Comparison of ENCODE assay signal across 8 cellular contexts in genomic region chr21:26169061-26169610, GRCh38. TPM values are rescaled to one million over a fixed set of nuclear protein-coding genes. Genes with fewer than 3 reads are reported as not detected.
A peak's percentile ranks its signal among the peaks of the same experiment; 100 is the strongest.
DNase-seq lines count a peak whose midpoint lies in the region; ATAC-seq and TF ChIP-seq lines count a peak whose summit lies in the region.

No MANE protein-coding gene starts in this region.

- no peak overlapping the region for H3K27ac ChIP-seq in CD4-positive, CD25-positive, alpha-beta regulatory T cell (ENCODE audit: insufficient read depth, low read length, poor library complexity, severe bottlenecking)
- peak overlapping the region; percentile 59 for H3K27ac ChIP-seq in PC-3 (ENCODE audit: low read length)

- H3F3A ChIP-seq in PC-3 (ENCODE audit: low read length, unreplicated experiment): no peaks in the 10 kb centered on the region

- peak overlapping the region; percentile 96 for H3K4me2 ChIP-seq in PC-3 (ENCODE audit: low read length)

- H3K36me3 Mint-ChIP-seq in CD4-positive, CD25-positive, alpha-beta regulatory T cell: peaks cover 2% of the 10 kb centered on the region
- H3K36me3 Mint-ChIP-seq in activated naive CD4-positive, alpha-beta T cell treated with anti-CD3 and anti-CD28 coated beads, Interleukin-2, amount 50 U/mL, for 24 hours: peaks cover 2% of the 10 kb centered on the region

- peaks cover 0 to 1% (median 0%) of the 10 kb centered on the region in 7 donors for H3K9me3 Mint-ChIP-seq in CD4-positive, CD25-positive, alpha-beta regulatory T cell
- no peaks in the 10 kb centered on the region for H3K9me3 Mint-ChIP-seq in activated naive CD4-positive, alpha-beta T cell treated with anti-CD3 and anti-CD28 coated beads, Interleukin-2, amount 50 U/mL, for 24 hours

- peaks cover 4% of the 10 kb centered on the region for H3K27me3 ChIP-seq in CD4-positive, CD25-positive, alpha-beta regulatory T cell (ENCODE audit: control insufficient read depth, insufficient read depth, low read length)
- H3K27me3 ChIP-seq in PC-3 (ENCODE audit: low read length): no peaks in the 10 kb centered on the region

- no peaks in the 10 kb centered on the region for H3K36me3 ChIP-seq in CD4-positive, CD25-positive, alpha-beta regulatory T cell (ENCODE audit: control insufficient read depth, insufficient read depth, low read length)
- no peaks in the 10 kb centered on the region for H3K36me3 ChIP-seq in PC-3 (ENCODE audit: low read depth, low read length)

- H3K9me3 ChIP-seq in CD4-positive, CD25-positive, alpha-beta regulatory T cell (ENCODE audit: control insufficient read depth in 2 of 2, low read length in 2 of 2): no peaks in the 10 kb centered on the region
- H3K9me3 ChIP-seq in PC-3 (ENCODE audit: low read length): no peaks in the 10 kb centered on the region

- ATAC-seq in CD4-positive, CD25-positive, alpha-beta regulatory T cell (ENCODE audit: low read depth in 2 of 2): peak; percentile 59
- peak; percentile 51 for ATAC-seq in GM19468 (IDR thresholded peaks at IDR 0.05; ENCODE audit: extremely low read depth, unreplicated experiment)
- peak; percentile 31 for ATAC-seq in PC-3

- TF ChIP-seq CTCF in PC-3 (conservative IDR thresholded peaks at IDR 0.05; ENCODE audit: low read depth, low read length): peak; percentile 49

- peak overlapping the region; percentile 67 to 83 (median 80) for H3K27ac Mint-ChIP-seq in CD4-positive, CD25-positive, alpha-beta regulatory T cell
- H3K27ac Mint-ChIP-seq in activated naive CD4-positive, alpha-beta T cell treated with anti-CD3 and anti-CD28 coated beads, Interleukin-2, amount 50 U/mL, for 24 hours: no peak overlapping the region

- peaks cover 64% of the 10 kb centered on the region for H3K79me2 ChIP-seq in PC-3 (ENCODE audit: low read length)

- POLR2A ChIA-PET in PC-3 (lab: Charles Lee; ENCODE audit: unreplicated experiment): interaction anchor here (0.5 to 0.6 kb wide), 2 partner anchors 29 to 147 kb away, joined by 4 to 5 read pairs; no protein-coding TSS in a partner anchor

- peaks cover 44% of the 10 kb centered on the region for H3K27me3 Mint-ChIP-seq in CD4-positive, CD25-positive, alpha-beta regulatory T cell
- no peaks in the 10 kb centered on the region for H3K27me3 Mint-ChIP-seq in activated naive CD4-positive, alpha-beta T cell treated with anti-CD3 and anti-CD28 coated beads, Interleukin-2, amount 50 U/mL, for 24 hours

- H3K4me3 ChIP-seq in CD4-positive, CD25-positive, alpha-beta regulatory T cell (ENCODE audit: low read depth, low read length): peak overlapping the region; percentile 56
- peak overlapping the region; percentile 82 for H3K4me3 ChIP-seq in PC-3 (ENCODE audit: low read length)

- CTCF ChIA-PET in PC-3 (lab: Charles Lee): interaction anchor here (0.6 to 0.7 kb wide), 3 partner anchors 97 to 548 kb away, joined by 3 to 5 read pairs (median 3); no protein-coding TSS in a partner anchor

- peak overlapping the region; percentile 95 to 100 (median 95) for H3K4me3 Mint-ChIP-seq in CD4-positive, CD25-positive, alpha-beta regulatory T cell
- H3K4me3 Mint-ChIP-seq in activated naive CD4-positive, alpha-beta T cell treated with anti-CD3 and anti-CD28 coated beads, Interleukin-2, amount 50 U/mL, for 24 hours: peak overlapping the region; percentile 95

- peak overlapping the region; percentile 73 for H2AFZ ChIP-seq in PC-3 (ENCODE audit: low read length)

- peak in 2 of 3 donors; percentile 50 to 75 for DNase-seq in CD4-positive, CD25-positive, alpha-beta regulatory T cell
- DNase-seq in HUDEP-2 (lab: John Stamatoyannopoulos, UW; ENCODE audit: unreplicated experiment in 76 of 76): peak in 66 of 76 experiments; percentile 6 to 90 (median 45)
- DNase-seq in PC-3: peak; percentile 70
- DNase-seq in glomerular visceral epithelial cell (ENCODE audit: extremely low spot score): peak; percentile 62
- DNase-seq in occipital lobe (lab: John Stamatoyannopoulos, UW): peak; percentile 81
- peak; percentile 53 for DNase-seq in ureter (ENCODE audit: low spot score)

- H3K9ac ChIP-seq in PC-3 (ENCODE audit: low read length): peak overlapping the region; percentile 93

- BruUV-seq in PC-3 (replicated peaks; lab: Mats Ljungman, UMichigan): no TSS peak

- H3K4me1 Mint-ChIP-seq in CD4-positive, CD25-positive, alpha-beta regulatory T cell: peaks cover 4 to 27% (median 15%) of the 10 kb centered on the region in 4 donors
- H3K4me1 Mint-ChIP-seq in activated naive CD4-positive, alpha-beta T cell treated with anti-CD3 and anti-CD28 coated beads, Interleukin-2, amount 50 U/mL, for 24 hours: peaks cover 30% of the 10 kb centered on the region

- no peaks in the 10 kb centered on the region for H3K9me2 ChIP-seq in PC-3 (replicated peaks; ENCODE audit: low read length)

- H3K4me1 ChIP-seq in CD4-positive, CD25-positive, alpha-beta regulatory T cell (ENCODE audit: control insufficient read depth, insufficient read depth, low read length, poor library complexity, severe bottlenecking): peaks cover 25% of the 10 kb centered on the region
- peaks cover 43% of the 10 kb centered on the region for H3K4me1 ChIP-seq in PC-3 (ENCODE audit: insufficient read depth, low read length)

- intact Hi-C loops in PC-3 (cut with micrococcal nuclease): loop anchor here (2.0 to 5.0 kb wide), 4 partner anchors 42 to 287 kb away; no protein-coding TSS in a partner anchor

- peaks cover 44% of the 10 kb centered on the region for H4K20me1 ChIP-seq in PC-3 (ENCODE audit: low read length)

RNA-seq across cellular contexts. Expression of gene APP, which starts 1.4 kb away (rescaled TPM):
- total RNA-seq in CD4-positive, CD25-positive, alpha-beta regulatory T cell: 29.5 TPM
- 1 to 10 TPM; 3.9 to 7.9 (median 6.7) TPM for polyA plus RNA-seq in CD4-positive, CD25-positive, alpha-beta regulatory T cell
- 266 and 329 TPM in 2 replicates for total RNA-seq in PC-3 (2014; rRNA removed)
- total RNA-seq in occipital lobe: 354 TPM
- 491 TPM for total RNA-seq in ureter
